In genomic region chr3:8662594-8662993, GRCh38 we compare ENCODE assay signal across 24 cellular contexts. TPM values are rescaled to one million over a fixed set of nuclear protein-coding genes. Genes with fewer than 3 reads are reported as not detected.
"Had no signal": no experiment of that assay in that cellular context is flagged by ENCODE, and none has a peak within 500 bp of the region (broad histone marks: within the 10 kb centered on the region; RNA-seq: fewer than 3 reads in every experiment).

No MANE protein-coding gene starts in this region.

- H3K27ac ChIP-seq: dorsolateral prefrontal cortex, neutrophil, spleen, testis, tibial nerve, upper lobe of right lung, vagina had no signal

- H3K36me3 ChIP-seq: heart right ventricle, neutrophil, spleen, tibial nerve, upper lobe of right lung, vagina had no signal

- DNase-seq: cortex of kidney; dorsolateral prefrontal cortex; effector CD8-positive, alpha-beta T cell; heart right ventricle; islet precursor cell; left ventricle myocardium superior; mucosa of descending colon; naive thymus-derived CD8-positive, alpha-beta T cell; stimulated activated CD4-positive, alpha-beta T cell treated with anti-CD3 and anti-CD28 coated beads, Interleukin-15, amount 100 ng/mL, for 24 hours; stimulated activated CD4-positive, alpha-beta T cell treated with anti-CD3 and anti-CD28 coated beads, Interleukin-1b, Interleukin-23, amount 100 ng/mL, for 48 hours; stimulated activated CD4-positive, alpha-beta T cell treated with anti-CD3 and anti-CD28 coated beads, Interleukin-4, amount 100 ng/mL, for 24 hours; stimulated activated naive B cell treated with anti-CD40 and anti-IgM and Interleukin-4, amounts not matched to agents 10 μg/mL and 1 μg/mL and 100 μg/mL, for 72 hours; stimulated activated naive CD8-positive, alpha-beta T cell treated with anti-CD3 and anti-CD28 coated beads, Interleukin-15, amount 100 ng/mL, for 72 hours; testis; upper lobe of right lung had no signal

- H3K9me3 ChIP-seq: heart right ventricle, mucosa of descending colon, neutrophil, spleen, testis, tibial nerve, upper lobe of right lung, vagina had no signal

- ATAC-seq: heart right ventricle; left ventricle myocardium superior; mucosa of descending colon; naive thymus-derived CD8-positive, alpha-beta T cell; sciatic nerve; stimulated activated naive B cell treated with anti-CD40 and anti-IgM and Interleukin-4, amounts not matched to agents 10 μg/mL and 1 μg/mL and 100 μg/mL, for 72 hours; stimulated activated naive CD8-positive, alpha-beta T cell treated with anti-CD3 and anti-CD28 coated beads, Interleukin-15, amount 100 ng/mL, for 72 hours had no signal

- H3K4me3 ChIP-seq: dorsolateral prefrontal cortex, heart right ventricle, lung, mucosa of descending colon, spleen, testis, tibial nerve, upper lobe of right lung, vagina had no signal

- H3K4me1 ChIP-seq: vagina had no signal

- H3K27me3 ChIP-seq: heart right ventricle, spleen, testis, tibial nerve, upper lobe of right lung, vagina had no signal

RNA-seq across cellular contexts. Expression of gene SSUH2, which starts 18.0 kb away (rescaled TPM):
- total RNA-seq: fibroblast of lung; naive thymus-derived CD8-positive, alpha-beta T cell; osteoblast; pulmonary artery endothelial cell; upper lobe of right lung; vagina had no signal
- polyA plus RNA-seq: naive thymus-derived CD8-positive, alpha-beta T cell had no signal
